ENCODE assay signal across 7 cellular contexts in the genomic region with DNA sequence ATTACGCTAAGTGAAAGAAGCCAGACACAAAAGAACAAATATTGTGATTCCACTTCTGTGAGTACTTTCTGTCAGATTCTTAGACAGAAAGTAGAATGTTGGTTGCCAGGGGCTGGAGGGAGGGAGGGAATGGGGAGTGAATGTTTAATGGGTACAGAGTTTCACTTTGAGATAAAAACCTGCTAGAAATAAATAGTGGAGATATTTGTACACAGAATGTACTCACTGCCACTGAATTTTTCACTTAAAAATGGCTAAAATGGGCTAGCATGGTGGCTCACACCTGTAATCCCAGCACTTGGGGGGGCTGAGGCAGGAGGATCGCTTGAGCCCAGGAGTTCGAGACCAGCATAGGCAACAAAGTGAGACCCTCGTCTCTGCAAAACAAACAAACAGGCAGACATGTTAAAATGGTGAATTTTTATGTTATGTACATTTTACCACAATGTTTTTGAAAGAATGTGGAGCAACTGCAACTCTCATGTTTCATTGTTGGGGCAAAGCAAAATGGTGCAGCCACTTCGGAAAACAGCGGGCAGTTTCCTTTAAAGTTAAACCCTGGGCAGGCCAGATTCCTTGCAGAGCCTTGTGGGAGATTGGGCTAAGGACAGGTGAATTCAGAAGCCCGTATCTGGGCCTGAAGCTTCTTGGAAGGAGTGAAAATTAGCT.
"Had no signal": no experiment of that assay in that cellular context is flagged by ENCODE, and none has a peak within 500 bp of the region (broad histone marks: within the 10 kb centered on the region; RNA-seq: fewer than 3 reads in every experiment).

No MANE protein-coding gene starts in this region.

- H3K4me1 Mint-ChIP-seq: H9 had no signal

- H3K27ac ChIP-seq: HL-60 had no signal

- H3K27me3 Mint-ChIP-seq: IgD-negative memory B cell had no signal

- H3K27ac Mint-ChIP-seq: H9, IgD-negative memory B cell had no signal

- H3K4me3 Mint-ChIP-seq: H9, IgD-negative memory B cell had no signal

- DNase-seq: GOT3, H9, HCEC 1CT, KBM-7 had no signal

- ATAC-seq: HepG2 had no signal
